ENCODE assay signal across 11 cellular contexts in the genomic region with DNA sequence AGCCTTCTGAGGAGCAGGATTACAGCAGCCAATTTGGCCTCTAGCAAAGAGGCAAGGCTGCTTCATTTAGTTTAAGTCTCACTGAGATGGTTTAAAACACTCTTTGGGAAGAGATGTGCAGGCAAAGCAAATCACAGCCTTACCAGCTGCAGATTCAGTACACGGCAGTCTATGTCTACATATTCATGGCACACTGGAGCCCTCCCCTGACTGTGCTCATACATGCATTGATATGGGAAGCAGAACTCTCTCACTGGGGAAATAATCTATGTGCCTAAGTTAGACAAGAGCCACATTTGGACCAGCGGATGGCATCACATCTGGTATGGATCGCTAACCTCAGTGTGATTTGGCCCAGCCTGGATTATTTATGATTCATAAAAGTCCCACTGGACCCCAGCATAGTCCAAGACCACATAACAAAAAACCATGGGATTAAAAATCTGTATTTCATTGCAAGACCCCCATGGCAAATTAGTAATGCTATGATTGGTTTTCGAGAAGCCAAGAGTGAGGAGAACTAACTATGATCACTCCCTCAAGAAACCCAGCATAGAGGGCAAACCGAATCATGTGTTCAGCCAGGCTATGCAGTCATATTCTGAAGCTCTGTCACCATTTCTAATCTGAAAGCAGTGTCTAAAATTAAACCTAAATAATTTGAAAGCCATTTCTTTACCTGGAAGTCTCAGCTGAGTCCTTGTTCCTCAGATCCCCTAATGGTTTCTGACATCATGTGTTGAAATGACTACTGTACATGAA. TPM values are rescaled to one million over a fixed set of nuclear protein-coding genes. Genes with fewer than 3 reads are reported as not detected.
DNase-seq lines count a peak whose midpoint lies in the region; ATAC-seq, FAIRE-seq and TF ChIP-seq lines count a peak whose summit lies in the region.
"Had no signal": no experiment of that assay in that cellular context is flagged by ENCODE, and none has a peak within 500 bp of the region (broad histone marks: within the 10 kb centered on the region; RNA-seq: fewer than 3 reads in every experiment).

No MANE protein-coding gene starts in this region.

- H3K9ac ChIP-seq in Karpas-422 (ENCODE audit: low read length) = no peak overlapping the region

- H3K36me3 ChIP-seq in ascending aorta (no peaks in the 10 kb centered on the region), Karpas-422 (ENCODE audit: insufficient read depth, low read length) (no peaks in the 10 kb centered on the region)

- H3K4me1 ChIP-seq in ascending aorta = peaks cover 9 to 54% of the 10 kb centered on the region in 2 donors
- peaks cover 13% of the 10 kb centered on the region for H3K4me1 ChIP-seq in Karpas-422 (ENCODE audit: low read length)

- ATAC-seq in stimulated activated memory B cell treated with anti-CD40 and anti-IgM and Interleukin-4, amounts not matched to agents 10 μg/mL and 1 μg/mL and 100 μg/mL, for 72 hours = no peak
- ATAC-seq in HG02884 (IDR thresholded peaks at IDR 0.05; ENCODE audit: unreplicated experiment) = no peak

- intact Hi-C loops in ascending aorta (cut with DNase I) = loop anchor here (2.0 to 5.0 kb wide), 4 partner anchors 13 to 197 kb away; no protein-coding TSS in a partner anchor

- no peaks in the 10 kb centered on the region for H3K27me3 ChIP-seq in ascending aorta
- no peaks in the 10 kb centered on the region for H3K27me3 ChIP-seq in Karpas-422 (ENCODE audit: low read length)

- peak; percentile 36 for FAIRE-seq in islet of Langerhans (lab: Jason Lieb, UNC)

- H3K4me3 Mint-ChIP-seq in stimulated activated memory B cell treated with anti-CD40 and anti-IgM and Interleukin-4, amounts not matched to agents 10 μg/mL and 1 μg/mL and 100 μg/mL, for 72 hours = no peak overlapping the region

- H3K9me3 ChIP-seq in ascending aorta (no peaks in the 10 kb centered on the region), Karpas-422 (ENCODE audit: low read length) (no peaks in the 10 kb centered on the region)

- no peak overlapping the region for H3K4me2 ChIP-seq in Karpas-422 (ENCODE audit: low read depth, low read length, poor library complexity, severe bottlenecking)

- no peaks in the 10 kb centered on the region for H4K20me1 ChIP-seq in Karpas-422 (ENCODE audit: insufficient read depth, low read depth, low read length)

- no peaks in the 10 kb centered on the region for H3K36me3 Mint-ChIP-seq in stimulated activated memory B cell treated with anti-CD40 and anti-IgM and Interleukin-4, amounts not matched to agents 10 μg/mL and 1 μg/mL and 100 μg/mL, for 72 hours

- H3K4me3 ChIP-seq in HFF-Myc (replicated peaks; ENCODE audit: low read depth, low read length) (peak overlapping the region; percentile 14), ascending aorta (peak overlapping the region; percentile 35 to 66), Karpas-422 (ENCODE audit: low read length) (no peak overlapping the region)

- no peaks in the 10 kb centered on the region for H3K9me2 ChIP-seq in Karpas-422 (replicated peaks; ENCODE audit: insufficient read depth, low read length)

- H3K27ac Mint-ChIP-seq in stimulated activated memory B cell treated with anti-CD40 and anti-IgM and Interleukin-4, amounts not matched to agents 10 μg/mL and 1 μg/mL and 100 μg/mL, for 72 hours = peak overlapping the region; percentile 99

- no peaks in the 10 kb centered on the region for H3K9me3 Mint-ChIP-seq in stimulated activated memory B cell treated with anti-CD40 and anti-IgM and Interleukin-4, amounts not matched to agents 10 μg/mL and 1 μg/mL and 100 μg/mL, for 72 hours

- no peak overlapping the region for H2AFZ ChIP-seq in Karpas-422 (ENCODE audit: low read length)

- TF ChIP-seq CTCF in HFF-Myc (IDR thresholded peaks at IDR 0.05; ENCODE audit: low read depth, low read length, missing control alignments) (no peak), ascending aorta (IDR thresholded peaks at IDR 0.05) (peak in 1 of 3 experiments; percentile 16)

- peaks cover 33% of the 10 kb centered on the region for H3K4me1 Mint-ChIP-seq in stimulated activated memory B cell treated with anti-CD40 and anti-IgM and Interleukin-4, amounts not matched to agents 10 μg/mL and 1 μg/mL and 100 μg/mL, for 72 hours

- no peaks in the 10 kb centered on the region for H3K27me3 Mint-ChIP-seq in stimulated activated memory B cell treated with anti-CD40 and anti-IgM and Interleukin-4, amounts not matched to agents 10 μg/mL and 1 μg/mL and 100 μg/mL, for 72 hours

- no peaks in the 10 kb centered on the region for H3K79me2 ChIP-seq in Karpas-422 (ENCODE audit: low read length)

- DNase-seq in HFF-Myc (ENCODE audit: extremely low read depth, low read depth) (no peak), ascending aorta (ENCODE audit: low spot score in 2 of 2) (no peak), Karpas-422 (no peak), T-helper 9 cell (no peak)
- DNase-seq in activated effector memory CD4-positive, alpha-beta T cell treated with Interleukin-2 at 50 U/mL for 16 hours = no peak
- DNase-seq: retina had no signal

- peak overlapping the region; percentile 92 for H3K27ac ChIP-seq in ascending aorta
- no peak overlapping the region for H3K27ac ChIP-seq in Karpas-422 (ENCODE audit: low read length)
- H3K27ac ChIP-seq: HL-60 had no signal

RNA-seq across cellular contexts. Expression of gene PRICKLE2, which starts 1.3 kb away (rescaled TPM):
- 24.7 TPM for total RNA-seq in ascending aorta
- 0.11 TPM in 1 of 2 replicates, not detected in the other for total RNA-seq in Karpas-422 (2014; rRNA removed; shearing (Covaris generic); ENCODE audit: low replicate concordance)
- total RNA-seq: T-helper 1 cell treated with Interleukin-12 subunit alpha and Interleukin-12 subunit beta and Interleukin-4 antibody, amounts not matched to agents 30 ng/mL and 1 ng/mL, for 36 hours had no signal

Comparison
In these comparisons a context has a peak if more than half of its experiments do, and no peak if none do; other contexts are left out.
1. RNA of gene PRICKLE2, which starts 1.3 kb away (total RNA-seq): 24.7 TPM in ascending aorta (single experiment); 0.11 TPM in Karpas-422; every median in the first group is over 10 times any median in the second.